In the genomic region with DNA sequence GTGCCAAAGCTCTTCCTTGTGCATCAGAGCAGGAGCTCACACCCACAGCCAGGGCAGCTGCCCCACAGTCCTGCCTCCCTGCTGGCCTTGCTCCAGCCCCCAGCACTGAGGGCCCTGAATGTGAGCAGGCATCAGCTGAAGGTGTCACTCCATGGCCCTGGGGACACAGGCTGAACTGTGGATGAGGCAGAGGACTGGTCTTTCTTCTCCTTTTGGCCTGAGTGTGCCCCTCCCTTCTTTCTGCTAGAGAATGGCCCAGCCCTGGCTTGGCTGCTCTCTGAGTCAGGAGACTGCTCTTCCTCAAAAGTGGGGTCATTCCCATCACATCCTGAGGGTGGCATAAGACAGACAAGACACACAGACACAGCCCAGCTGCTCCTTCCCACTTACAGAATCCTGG, we compare ENCODE assay signal across 11 cellular contexts. TPM values are rescaled to one million over a fixed set of nuclear protein-coding genes. Genes with fewer than 3 reads are reported as not detected.
DNase-seq lines count a peak whose midpoint lies in the region; TF ChIP-seq lines count a peak whose summit lies in the region.
"Had no signal": no experiment of that assay in that cellular context is flagged by ENCODE, and none has a peak within 500 bp of the region (broad histone marks: within the 10 kb centered on the region; RNA-seq: fewer than 3 reads in every experiment).

No MANE protein-coding gene starts in this region.

- no peak for TF ChIP-seq POLR2A in thyroid gland (IDR thresholded peaks at IDR 0.05)

- peak; percentile 49 for DNase-seq in activated CD8-positive, alpha-beta memory T cell treated with anti-CD3 and anti-CD28 coated beads for 24 hours
- DNase-seq in activated CD8-positive, alpha-beta memory T cell treated with anti-CD3 and anti-CD28 coated beads, Interleukin-2, amount 50 U/mL, for 4 hours = no peak
- peak; percentile 11 for DNase-seq in NOMO-1 treated with dmso at 0.1 percent for 144 hours (lab: John Stamatoyannopoulos, UW; ENCODE audit: unreplicated experiment)
- no peak for DNase-seq in epithelial cell of proximal tubule (ENCODE audit: low read depth)
- peak; percentile 81 to 87 for DNase-seq in thyroid gland
- no peak for DNase-seq in GM03348 (ENCODE audit: low spot score)
- no peak for DNase-seq in stimulated activated naive CD4-positive, alpha-beta T cell treated with Interleukin-2 at 50 U/mL for 16 hours (lab: John Stamatoyannopoulos, UW)
- no peak for DNase-seq in nephron progenitor cell
- DNase-seq: stimulated activated CD4-positive, alpha-beta T cell treated with anti-CD3 and anti-CD28 coated beads, Interleukin-15, amount 100 ng/mL, for 24 hours had no signal

- no peaks in the 10 kb centered on the region for H3K36me3 ChIP-seq in thyroid gland

- H3K9me3 Mint-ChIP-seq in nephron progenitor cell = no peaks in the 10 kb centered on the region
- H3K9me3 Mint-ChIP-seq: stimulated activated memory B cell treated with anti-CD40 and anti-IgM and Interleukin-4, amounts not matched to agents 10 μg/mL and 1 μg/mL and 100 μg/mL, for 72 hours; T-helper 1 cell treated with Interleukin-12 subunit alpha and Interleukin-12 subunit beta and Interleukin-4 antibody, amounts not matched to agents 30 μg/mL and 1 μg/mL, for 36 hours had no signal

- intact Hi-C loops in thyroid gland (cut with DNase I) = no loop called here

- no peak overlapping the region for H3K27ac ChIP-seq in thyroid gland

- no peaks in the 10 kb centered on the region for H3K27me3 ChIP-seq in thyroid gland

- H3K4me3 ChIP-seq in epithelial cell of proximal tubule (ENCODE audit: low read depth, low read length) (no peak overlapping the region), thyroid gland (replicated peaks in 1 of 3) (no peak overlapping the region)

- peak; percentile 37 for TF ChIP-seq CTCF in epithelial cell of proximal tubule (conservative IDR thresholded peaks at IDR 0.05; ENCODE audit: low read depth, low read length)
- no peak for TF ChIP-seq CTCF in thyroid gland (IDR thresholded peaks at IDR 0.05)
- no peak for TF ChIP-seq CTCF in nephron progenitor cell (IDR thresholded peaks at IDR 0.05)

- no peaks in the 10 kb centered on the region for H3K9me3 ChIP-seq in thyroid gland

- peaks cover 3% of the 10 kb centered on the region for H3K36me3 Mint-ChIP-seq in nephron progenitor cell (ENCODE audit: low read depth)
- H3K36me3 Mint-ChIP-seq: stimulated activated memory B cell treated with anti-CD40 and anti-IgM and Interleukin-4, amounts not matched to agents 10 μg/mL and 1 μg/mL and 100 μg/mL, for 72 hours had no signal

- H3K4me3 Mint-ChIP-seq in nephron progenitor cell = no peak overlapping the region
- H3K4me3 Mint-ChIP-seq: stimulated activated memory B cell treated with anti-CD40 and anti-IgM and Interleukin-4, amounts not matched to agents 10 μg/mL and 1 μg/mL and 100 μg/mL, for 72 hours; T-helper 1 cell treated with Interleukin-12 subunit alpha and Interleukin-12 subunit beta and Interleukin-4 antibody, amounts not matched to agents 30 μg/mL and 1 μg/mL, for 36 hours had no signal

- no peak overlapping the region for H3K27ac Mint-ChIP-seq in nephron progenitor cell
- H3K27ac Mint-ChIP-seq: stimulated activated memory B cell treated with anti-CD40 and anti-IgM and Interleukin-4, amounts not matched to agents 10 μg/mL and 1 μg/mL and 100 μg/mL, for 72 hours; T-helper 1 cell treated with Interleukin-12 subunit alpha and Interleukin-12 subunit beta and Interleukin-4 antibody, amounts not matched to agents 30 μg/mL and 1 μg/mL, for 36 hours had no signal

- H3K27me3 Mint-ChIP-seq in nephron progenitor cell (ENCODE audit: low read depth, poor library complexity) = peaks cover 25% of the 10 kb centered on the region

- H3K4me1 ChIP-seq in thyroid gland = peaks cover 0 to 10% of the 10 kb centered on the region in 2 donors

- peaks cover 16% of the 10 kb centered on the region for H3K4me1 Mint-ChIP-seq in nephron progenitor cell
- H3K4me1 Mint-ChIP-seq: stimulated activated memory B cell treated with anti-CD40 and anti-IgM and Interleukin-4, amounts not matched to agents 10 μg/mL and 1 μg/mL and 100 μg/mL, for 72 hours had no signal

RNA-seq across cellular contexts. Expression of gene OTOG, which starts 16.2 kb away (rescaled TPM):
- total RNA-seq in epithelial cell of proximal tubule (not detected in 2 replicates), thyroid gland (not detected)

RNA-seq across cellular contexts. Expression of gene USH1C, which starts 19.0 kb away (rescaled TPM):
- total RNA-seq in epithelial cell of proximal tubule (1.1 TPM in 1 of 2 replicates, not detected in the other), thyroid gland (1 to 10 TPM in 3 of 4 donors, not detected in 1; 1.0 to 5.9 (median 3.9) TPM)

Comparison
In these comparisons a context has a peak if more than half of its experiments do, and no peak if none do; other contexts are left out.
1. DNase-seq: peak in activated CD8-positive, alpha-beta memory T cell treated with anti-CD3 and anti-CD28 coated beads for 24 hours (single experiment), NOMO-1 treated with dmso at 0.1 percent for 144 hours (single experiment) and thyroid gland (2 of 2); none in activated CD8-positive, alpha-beta memory T cell treated with anti-CD3 and anti-CD28 coated beads, Interleukin-2, amount 50 U/mL, for 4 hours (single experiment), epithelial cell of proximal tubule (single experiment), GM03348 (single experiment), stimulated activated naive CD4-positive, alpha-beta T cell treated with Interleukin-2 at 50 U/mL for 16 hours (single experiment) and nephron progenitor cell (single experiment).